Comparison of ENCODE assay signal across 18 cellular contexts in genomic region chr3:2931265-2931664, GRCh38.
A peak's percentile ranks its signal among the peaks of the same experiment; 100 is the strongest.
DNase-seq lines count a peak whose midpoint lies in the region; ATAC-seq, FAIRE-seq and TF ChIP-seq lines count a peak whose summit lies in the region.
"Had no signal": no experiment of that assay in that cellular context is flagged by ENCODE, and none has a peak within 500 bp of the region (broad histone marks: within the 10 kb centered on the region; RNA-seq: fewer than 3 reads in every experiment).

No MANE protein-coding gene starts in this region.

- intact Hi-C loops in K562 (cut with micrococcal nuclease) = no loop called here
- intact Hi-C loops in activated CD8-positive, alpha-beta T cell treated with anti-CD3 and anti-CD28 coated beads for 36 hours (cut with micrococcal nuclease) = no loop called here

- no peak overlapping the region for H3K27ac ChIP-seq in K562 (ENCODE audit: extremely low read depth, low read depth, low read length)
- H3K27ac ChIP-seq: BLaER1 treated with 17β-estradiol and CSF1 and Interleukin-3, amounts not matched to agents 10 nM and 100 nM; GM23248; KMS-11 had no signal

- no peaks in the 10 kb centered on the region for H4K20me1 ChIP-seq in K562 (replicated peaks; ENCODE audit: control insufficient read depth, insufficient read depth, low read length)
- H4K20me1 ChIP-seq: BLaER1 treated with 17β-estradiol and CSF1 and Interleukin-3, amounts not matched to agents 10 nM and 100 nM had no signal

- H3K36me3 Mint-ChIP-seq in activated CD8-positive, alpha-beta T cell treated with anti-CD3 and anti-CD28 coated beads for 36 hours (ENCODE audit: low read depth) = no peaks in the 10 kb centered on the region
- H3K36me3 Mint-ChIP-seq: CD8-positive, alpha-beta T cell had no signal

- no peaks in the 10 kb centered on the region for H3K9me1 ChIP-seq in K562 (ENCODE audit: control insufficient read depth, insufficient read depth, low read length)

- H3K4me3 ChIP-seq in K562 = no peak overlapping the region
- H3K4me3 ChIP-seq: BLaER1 treated with 17β-estradiol and CSF1 and Interleukin-3, amounts not matched to agents 10 nM and 100 nM; GM23248; HAP-1 had no signal

- no peak overlapping the region for H3K4me2 ChIP-seq in K562 (ENCODE audit: insufficient read depth, low read length)
- H3K4me2 ChIP-seq: BLaER1 treated with 17β-estradiol and CSF1 and Interleukin-3, amounts not matched to agents 10 nM and 100 nM; KMS-11 had no signal

- POLR2A ChIA-PET in K562 (lab: Yijun Ruan, JAX) = no interaction called here
- POLR2A ChIA-PET in activated CD8-positive, alpha-beta T cell treated with anti-CD3 and anti-CD28 coated beads for 36 hours (lab: Charles Lee) = no interaction called here

- 0% methylated on average over 4 of the region's 4 CpGs for WGBS in K562 (ENCODE audit: insufficient coverage, low coverage, missing lambda C conversion rate)

- no peaks in the 10 kb centered on the region for H3K4me1 ChIP-seq in K562 (replicated peaks in 1 of 2; ENCODE audit: control insufficient read depth in 2 of 2, insufficient read depth in 2 of 2, low read length in 2 of 2)
- H3K4me1 ChIP-seq: HAP-1 had no signal

- no peaks in the 10 kb centered on the region for H3K36me3 ChIP-seq in K562 (ENCODE audit: control insufficient read depth, insufficient read depth, low read length)
- H3K36me3 ChIP-seq: BLaER1 treated with 17β-estradiol and CSF1 and Interleukin-3, amounts not matched to agents 10 nM and 100 nM; HAP-1 had no signal

- DNase-seq in GM13977 (ENCODE audit: low spot score) = peak; percentile 25
- no peak for DNase-seq in K562 (ENCODE audit: extremely low read depth in 1 of 4, low spot score in 3 of 4)
- no peak for DNase-seq in activated CD8-positive, alpha-beta T cell treated with anti-CD3 and anti-CD28 coated beads for 36 hours
- DNase-seq in stimulated activated CD4-positive, alpha-beta T cell treated with anti-CD3 and anti-CD28 coated beads, Interleukin-4, amount 100 ng/mL, for 1 hour = no peak
- no peak for DNase-seq in NCI-H345 treated with DMSO at 0.1 percent for 48 hours (lab: John Stamatoyannopoulos, UW; ENCODE audit: unreplicated experiment)
- DNase-seq: Calu3; CD8-positive, alpha-beta T cell; DND-41; GM23248 had no signal

- TF ChIP-seq CTCF in GM13977 (IDR thresholded peaks at IDR 0.05; ENCODE audit: extremely low read depth, insufficient read depth, missing control alignments) (no peak), K562 (IDR thresholded peaks at IDR 0.05 in 2 of 3, conservative IDR thresholded peaks at IDR 0.05 in 1 of 3; ENCODE audit: insufficient read depth in 2 of 3, low read depth in 1 of 3, low read length in 3 of 3) (no peak)
- no peak for TF ChIP-seq CTCF in activated CD8-positive, alpha-beta T cell treated with anti-CD3 and anti-CD28 coated beads for 36 hours (IDR thresholded peaks at IDR 0.05)

- CTCF ChIA-PET in K562 (lab: Yijun Ruan, JAX; ENCODE audit: low intra/inter-chr PET ratio) = no interaction called here
- CTCF ChIA-PET in activated CD8-positive, alpha-beta T cell treated with anti-CD3 and anti-CD28 coated beads for 36 hours (lab: Charles Lee) = interaction anchor here (2.4 kb wide), 1 partner anchor 9 kb away, joined by 6 read pairs; no protein-coding TSS in a partner anchor

- H3K9ac ChIP-seq in K562 (ENCODE audit: insufficient read depth in 1 of 2, low read depth in 2 of 2, low read length in 2 of 2) = no peak overlapping the region
- H3K9ac ChIP-seq: BLaER1 treated with 17β-estradiol and CSF1 and Interleukin-3, amounts not matched to agents 10 nM and 100 nM; GM23248; KMS-11 had no signal

- H3K27me3 ChIP-seq in K562 (ENCODE audit: control insufficient read depth in 2 of 2, insufficient read depth in 2 of 2, low read length in 2 of 2) = no peaks in the 10 kb centered on the region
- H3K27me3 ChIP-seq: BLaER1 treated with 17β-estradiol and CSF1 and Interleukin-3, amounts not matched to agents 10 nM and 100 nM had no signal

- no peak overlapping the region for H3K4me3 Mint-ChIP-seq in activated CD8-positive, alpha-beta T cell treated with anti-CD3 and anti-CD28 coated beads for 36 hours
- H3K4me3 Mint-ChIP-seq: B cell; CD8-positive, alpha-beta T cell had no signal

- no peak overlapping the region for H2AFZ ChIP-seq in K562 (ENCODE audit: low read depth, low read length)
- H2AFZ ChIP-seq: GM23248 had no signal

- no peak for FAIRE-seq in K562 (lab: Jason Lieb, UNC)
- FAIRE-seq: G401.6, GM12892 had no signal

- H3K27me3 Mint-ChIP-seq in activated CD8-positive, alpha-beta T cell treated with anti-CD3 and anti-CD28 coated beads for 36 hours = peaks cover 4% of the 10 kb centered on the region

- ATAC-seq in GM18870 (IDR thresholded peaks at IDR 0.05; ENCODE audit: unreplicated experiment) (peak; percentile 49), HG02852 (IDR thresholded peaks at IDR 0.05; ENCODE audit: unreplicated experiment) (peak; percentile 40), K562 (no peak), GM21423 (IDR thresholded peaks at IDR 0.05; ENCODE audit: unreplicated experiment) (no peak)
- no peak for ATAC-seq in activated CD8-positive, alpha-beta T cell treated with anti-CD3 and anti-CD28 coated beads for 36 hours
- ATAC-seq: CD8-positive, alpha-beta T cell had no signal

- no peaks in the 10 kb centered on the region for H3K79me2 ChIP-seq in K562 (ENCODE audit: control insufficient read depth, insufficient read depth, low read length)

- H3K4me1 Mint-ChIP-seq in activated CD8-positive, alpha-beta T cell treated with anti-CD3 and anti-CD28 coated beads for 36 hours (ENCODE audit: low read depth) = no peaks in the 10 kb centered on the region
- H3K4me1 Mint-ChIP-seq: B cell had no signal

- TF ChIP-seq RAD21 in K562 (CRISPR knock-in tag; conservative IDR thresholded peaks at IDR 0.05 in 1 of 2, IDR thresholded peaks at IDR 0.05 in 1 of 2) = no peak

- TF ChIP-seq EP300 in K562 (IDR thresholded peaks at IDR 0.05; ENCODE audit: low read length) = no peak

- in situ Hi-C loops in GM13977 (cut with MboI; ENCODE audit: low pct_unique_long_range_greater_than_20kb, low sequenced_read_pairs, unreplicated experiment) (no loop called here), K562 (cut with MboI) (no loop called here)

- no peak for TF ChIP-seq POLR2A in K562 (conservative IDR thresholded peaks at IDR 0.05)

- H3K27ac Mint-ChIP-seq in activated CD8-positive, alpha-beta T cell treated with anti-CD3 and anti-CD28 coated beads for 36 hours = no peak overlapping the region
- H3K27ac Mint-ChIP-seq: B cell; CD8-positive, alpha-beta T cell had no signal

- no peaks in the 10 kb centered on the region for H3K9me3 ChIP-seq in K562 (replicated peaks; ENCODE audit: control insufficient read depth, insufficient read depth, low read depth, low read length)
- H3K9me3 ChIP-seq: HAP-1 had no signal

- BruUV-seq in K562 (replicated peaks; lab: Mats Ljungman, UMichigan) = no TSS peak

- no peaks in the 10 kb centered on the region for H3K9me3 Mint-ChIP-seq in activated CD8-positive, alpha-beta T cell treated with anti-CD3 and anti-CD28 coated beads for 36 hours
- H3K9me3 Mint-ChIP-seq: CD8-positive, alpha-beta T cell had no signal

TF ChIP-seq in K562, 482 proteins besides CTCF, POLR2A, EP300 and RAD21 (continues in another document):
- TF ChIP-seq ZBTB26 (CRISPR knock-in tag; IDR thresholded peaks at IDR 0.05) (no peak), ZNF655 (CRISPR knock-in tag; IDR thresholded peaks at IDR 0.05) (no peak), CTBP1 (IDR thresholded peaks at IDR 0.05; ENCODE audit: borderline replicate concordance) (no peak), NFATC3 (IDR thresholded peaks at IDR 0.05) (no peak), ATF7 (IDR thresholded peaks at IDR 0.05) (peak; percentile 38; the same call in 1 of the 2 replicates), BDP1 (IDR thresholded peaks at IDR 0.05; ENCODE audit: insufficient read depth, insufficient read length) (no peak), ATF1 (CRISPR knock-in tag; IDR thresholded peaks at IDR 0.05) (no peak), ATF1 (tag; IDR thresholded peaks at IDR 0.05) (0 out of 2 replicates have a peak, but pooled peaks have one; percentile 25), ATF3 (IDR thresholded peaks at IDR 0.05) (peak; percentile 52), ATF3 (CRISPR knock-in tag; conservative IDR thresholded peaks at IDR 0.05) (no peak)

Comparison
In these comparisons a context has a peak if more than half of its experiments do, and no peak if none do; other contexts are left out.
1. ATAC-seq: peak in GM18870 (single experiment) and HG02852 (single experiment); none in K562 (single experiment), GM21423 (single experiment) and activated CD8-positive, alpha-beta T cell treated with anti-CD3 and anti-CD28 coated beads for 36 hours (single experiment).